ENCODE assay signal across 7 cellular contexts in the genomic region with DNA sequence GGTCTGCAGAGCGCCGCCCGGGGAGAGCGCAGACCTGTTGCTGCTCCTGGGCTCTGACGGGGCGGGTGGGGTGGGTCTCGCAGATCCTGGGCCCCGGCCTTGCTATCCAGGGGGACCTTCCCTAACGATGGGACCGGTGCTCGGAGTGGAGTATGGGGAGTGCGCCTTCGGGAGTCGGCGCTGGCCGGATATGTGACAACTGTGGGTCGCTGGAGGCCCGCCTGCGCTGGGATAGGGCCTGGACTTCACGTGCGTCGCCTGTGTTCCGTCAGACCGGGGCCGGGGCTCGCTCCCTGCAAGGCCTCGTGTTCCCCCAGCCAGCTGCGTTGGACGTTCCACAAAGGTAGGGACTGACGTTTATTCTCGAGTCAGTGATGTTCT. TPM values are rescaled to one million over a fixed set of nuclear protein-coding genes. Genes with fewer than 3 reads are reported as not detected.
A peak's percentile ranks its signal among the peaks of the same experiment; 100 is the strongest.
DNase-seq lines count a peak whose midpoint lies in the region; ATAC-seq and TF ChIP-seq lines count a peak whose summit lies in the region.

No MANE protein-coding gene starts in this region.

- peaks cover 13% of the 10 kb centered on the region for H4K20me1 ChIP-seq in Loucy (ENCODE audit: insufficient read depth, low read length, poor library complexity, severe bottlenecking)
- H4K20me1 ChIP-seq in hepatocyte (ENCODE audit: insufficient read depth, poor library complexity, severe bottlenecking) = peaks cover 17% of the 10 kb centered on the region

- 50% methylated on average over 29 of the region's 31 CpGs for WGBS in hepatocyte (ENCODE audit: low lambda C conversion rate, missing lambda C conversion rate)

- H3K9me3 ChIP-seq in Loucy (ENCODE audit: insufficient read depth, low read depth, low read length) = no peaks in the 10 kb centered on the region
- H3K9me3 ChIP-seq in hepatocyte (ENCODE audit: low read depth) = no peaks in the 10 kb centered on the region

- intact Hi-C loops in sciatic nerve (cut with DNase I) = no loop called here

- peak; percentile 35 for DNase-seq in activated naive CD8-positive, alpha-beta T cell treated with anti-CD3 and anti-CD28 coated beads for 36 hours
- peak; percentile 47 for DNase-seq in hepatocyte (ENCODE audit: low spot score)
- DNase-seq in sciatic nerve (ENCODE audit: low spot score) = peak; percentile 66

- H2AFZ ChIP-seq in Loucy (ENCODE audit: low read length) (no peak overlapping the region), hepatocyte (no peak overlapping the region)

- H3K27me3 ChIP-seq in Loucy (ENCODE audit: insufficient read depth, low read length, poor library complexity, severe bottlenecking) (no peaks in the 10 kb centered on the region), hepatocyte (no peaks in the 10 kb centered on the region)

- H3K4me1 Mint-ChIP-seq in activated naive CD8-positive, alpha-beta T cell treated with anti-CD3 and anti-CD28 coated beads for 36 hours = peaks cover 24% of the 10 kb centered on the region

- H3K4me1 ChIP-seq in Loucy (ENCODE audit: insufficient read depth, low read length, poor library complexity, severe bottlenecking) (peaks cover 28% of the 10 kb centered on the region), hepatocyte (ENCODE audit: insufficient read depth) (peaks cover 17% of the 10 kb centered on the region)

- peaks cover 31% of the 10 kb centered on the region for H3K79me2 ChIP-seq in Loucy (ENCODE audit: insufficient read depth, low read length)
- H3K79me2 ChIP-seq in hepatocyte = peaks cover 50% of the 10 kb centered on the region

- peak overlapping the region; percentile 73 for H3K9ac ChIP-seq in Loucy (ENCODE audit: low read depth, low read length, poor library complexity, severe bottlenecking)

- peak overlapping the region; percentile 82 for H3K4me3 Mint-ChIP-seq in activated naive CD8-positive, alpha-beta T cell treated with anti-CD3 and anti-CD28 coated beads for 36 hours

- H3K4me2 ChIP-seq in Loucy (ENCODE audit: low read depth, low read length, poor library complexity, severe bottlenecking) (peak overlapping the region; percentile 89), hepatocyte (peak overlapping the region; percentile 84)

- H3K27me3 Mint-ChIP-seq in activated naive CD8-positive, alpha-beta T cell treated with anti-CD3 and anti-CD28 coated beads for 36 hours = no peaks in the 10 kb centered on the region

- H3K36me3 Mint-ChIP-seq in activated naive CD8-positive, alpha-beta T cell treated with anti-CD3 and anti-CD28 coated beads for 36 hours = peaks cover 10% of the 10 kb centered on the region

- ATAC-seq in GM18502 (IDR thresholded peaks at IDR 0.05; ENCODE audit: poor library complexity, unreplicated experiment) (peak; percentile 5), sciatic nerve (peak; percentile 37), GM19397 (IDR thresholded peaks at IDR 0.05; ENCODE audit: unreplicated experiment) (no peak), HG02981 (IDR thresholded peaks at IDR 0.05; ENCODE audit: unreplicated experiment) (no peak)

- no peaks in the 10 kb centered on the region for H3K9me2 ChIP-seq in Loucy (replicated peaks; ENCODE audit: low read depth, low read length)
- H3K9me2 ChIP-seq in hepatocyte (replicated peaks; ENCODE audit: insufficient read depth) = no peaks in the 10 kb centered on the region

- H3K4me3 ChIP-seq in Loucy (ENCODE audit: low read length, poor library complexity, severe bottlenecking) = peak overlapping the region; percentile 76
- H3K4me3 ChIP-seq in hepatocyte = peak overlapping the region; percentile 55

- no peaks in the 10 kb centered on the region for H3K36me3 ChIP-seq in Loucy (ENCODE audit: insufficient read depth, low read length)
- no peaks in the 10 kb centered on the region for H3K36me3 ChIP-seq in hepatocyte (replicated peaks; ENCODE audit: insufficient read depth, low read depth)

- H3K27ac Mint-ChIP-seq in activated naive CD8-positive, alpha-beta T cell treated with anti-CD3 and anti-CD28 coated beads for 36 hours = peak overlapping the region; percentile 80

- no peak for TF ChIP-seq CTCF in Loucy (conservative IDR thresholded peaks at IDR 0.05; ENCODE audit: low read length)
- TF ChIP-seq CTCF in hepatocyte (IDR thresholded peaks at IDR 0.05; ENCODE audit: poor library complexity) = no peak

- no peaks in the 10 kb centered on the region for H3K9me3 Mint-ChIP-seq in activated naive CD8-positive, alpha-beta T cell treated with anti-CD3 and anti-CD28 coated beads for 36 hours

- no peaks in the 10 kb centered on the region for H3F3A ChIP-seq in Loucy (ENCODE audit: low read depth)

- H3K27ac ChIP-seq in hepatocyte = peak overlapping the region; percentile 76

RNA-seq across cellular contexts. Expression of gene TBL1X, which starts 1.2 kb away (rescaled TPM):
- total RNA-seq in activated naive CD8-positive, alpha-beta T cell treated with anti-CD3 and anti-CD28 coated beads for 36 hours = 10 to 100 TPM; 33.1 to 33.9 TPM
- 14.9 and 18.6 TPM in 2 replicates for total RNA-seq in hepatocyte
- 12.3 and 16.0 TPM in 2 replicates for polyA plus RNA-seq in hepatocyte
- 27.2 TPM for total RNA-seq in sciatic nerve

Comparison
In these comparisons a context has a peak if more than half of its experiments do, and no peak if none do; other contexts are left out.
1. ATAC-seq: peak in GM18502 (single experiment) and sciatic nerve (single experiment); none in GM19397 (single experiment) and HG02981 (single experiment).
2. Peak in every context shown above with its lines, with median percentiles within 50 percentile points of each other: DNase-seq.